In the genomic region with DNA sequence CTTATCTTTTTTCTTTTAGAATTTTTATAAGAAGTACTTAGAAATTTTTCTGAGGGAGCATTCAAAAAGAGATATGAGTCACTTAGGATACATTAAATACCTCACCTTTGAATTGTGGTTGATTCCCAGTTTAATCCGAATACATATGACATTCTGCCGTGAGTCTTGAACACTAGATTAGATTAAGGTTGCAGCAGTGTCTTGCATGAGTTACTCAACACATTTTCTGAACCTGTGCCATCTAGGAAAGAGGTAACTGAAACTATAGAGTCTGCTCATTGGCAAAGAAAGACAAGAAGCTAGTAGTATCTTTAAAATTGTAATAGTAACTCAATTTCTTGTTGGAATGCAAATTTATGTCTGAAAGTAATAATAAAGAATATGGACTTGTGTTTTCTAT, we compare ENCODE assay signal across 22 cellular contexts.
"Had no signal": no experiment of that assay in that cellular context is flagged by ENCODE, and none has a peak within 500 bp of the region (broad histone marks: within the 10 kb centered on the region; RNA-seq: fewer than 3 reads in every experiment).

No MANE protein-coding gene starts in this region.

- H3K27ac ChIP-seq: dorsolateral prefrontal cortex, heart left ventricle, spleen, testis, tibial nerve had no signal

- H3K27me3 Mint-ChIP-seq: stimulated activated memory B cell treated with anti-CD40 and anti-IgM and Interleukin-4, amounts not matched to agents 10 μg/mL and 1 μg/mL and 100 μg/mL, for 72 hours; stimulated activated naive CD8-positive, alpha-beta T cell treated with anti-CD3 and anti-CD28 coated beads, Interleukin-15, amount 100 ng/mL, for 72 hours had no signal

- H3K4me3 ChIP-seq: dorsolateral prefrontal cortex, heart left ventricle, mucosa of descending colon, spleen, testis, tibial nerve had no signal

- DNase-seq: cortex of kidney; dorsolateral prefrontal cortex; effector CD8-positive, alpha-beta T cell; heart left ventricle; hippocampal formation; kidney glomerular epithelial cell; mammary epithelial cell; mucosa of descending colon; natural killer cell; posterior cingulate gyrus; spleen; stimulated activated CD4-positive, alpha-beta T cell treated with anti-CD3 and anti-CD28 coated beads, Interleukin-15, amount 100 ng/mL, for 24 hours; stimulated activated CD4-positive, alpha-beta T cell treated with anti-CD3 and anti-CD28 coated beads, Interleukin-1b, Interleukin-23, amount 100 ng/mL, for 48 hours; stimulated activated CD4-positive, alpha-beta T cell treated with anti-CD3 and anti-CD28 coated beads, Interleukin-4, amount 100 ng/mL, for 24 hours; stimulated activated naive CD8-positive, alpha-beta T cell treated with anti-CD3 and anti-CD28 coated beads, Interleukin-15, amount 100 ng/mL, for 72 hours; testis had no signal

- H3K27me3 ChIP-seq: dorsolateral prefrontal cortex, heart left ventricle, spleen, testis, tibial nerve had no signal

- H3K9me3 Mint-ChIP-seq: natural killer cell; neural crest cell; stimulated activated naive CD8-positive, alpha-beta T cell treated with anti-CD3 and anti-CD28 coated beads, Interleukin-15, amount 100 ng/mL, for 72 hours had no signal

- H3K4me1 ChIP-seq: heart left ventricle, testis, tibial nerve had no signal

- ATAC-seq: esophagus mucosa; heart left ventricle; left lobe of liver; mucosa of descending colon; natural killer cell; sciatic nerve; stimulated activated memory B cell treated with anti-CD40 and anti-IgM and Interleukin-4, amounts not matched to agents 10 μg/mL and 1 μg/mL and 100 μg/mL, for 72 hours; stimulated activated naive CD8-positive, alpha-beta T cell treated with anti-CD3 and anti-CD28 coated beads, Interleukin-15, amount 100 ng/mL, for 72 hours had no signal

- H3K4me3 Mint-ChIP-seq: natural killer cell; neural crest cell; stimulated activated memory B cell treated with anti-CD40 and anti-IgM and Interleukin-4, amounts not matched to agents 10 μg/mL and 1 μg/mL and 100 μg/mL, for 72 hours; stimulated activated naive CD8-positive, alpha-beta T cell treated with anti-CD3 and anti-CD28 coated beads, Interleukin-15, amount 100 ng/mL, for 72 hours had no signal

- H3K9me3 ChIP-seq: heart left ventricle, mucosa of descending colon, spleen, testis, tibial nerve had no signal

- H3K36me3 Mint-ChIP-seq: natural killer cell had no signal

- H3K27ac Mint-ChIP-seq: natural killer cell; stimulated activated memory B cell treated with anti-CD40 and anti-IgM and Interleukin-4, amounts not matched to agents 10 μg/mL and 1 μg/mL and 100 μg/mL, for 72 hours had no signal

- H3K4me1 Mint-ChIP-seq: neural crest cell; stimulated activated memory B cell treated with anti-CD40 and anti-IgM and Interleukin-4, amounts not matched to agents 10 μg/mL and 1 μg/mL and 100 μg/mL, for 72 hours had no signal
